Comparison of ENCODE assay signal across 32 cellular contexts in the genomic region with DNA sequence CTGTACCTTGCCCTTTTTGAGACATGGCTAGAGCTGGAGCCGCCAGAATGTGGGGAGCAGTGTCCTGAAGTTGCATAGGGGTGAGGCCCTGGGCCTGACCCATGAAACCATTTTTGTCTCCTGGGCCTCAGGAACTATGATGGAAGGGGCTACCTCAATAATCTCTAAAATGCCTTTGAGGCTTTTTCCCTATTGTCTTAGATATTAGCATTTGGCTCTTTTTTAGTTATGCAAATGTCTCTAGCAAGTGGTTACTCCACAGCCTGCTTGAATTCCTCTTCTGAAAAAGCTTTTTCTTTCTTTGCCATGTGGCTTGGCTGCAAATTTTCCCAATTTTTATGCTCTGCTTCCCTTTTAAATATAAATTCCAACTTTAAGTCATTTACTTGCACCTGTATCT.
"Had no signal": no experiment of that assay in that cellular context is flagged by ENCODE, and none has a peak within 500 bp of the region (broad histone marks: within the 10 kb centered on the region; RNA-seq: fewer than 3 reads in every experiment).

No MANE protein-coding gene starts in this region.

- H3K9me3 ChIP-seq: pancreas, prostate gland, thyroid gland, vagina had no signal

- H3K27ac Mint-ChIP-seq: activated CD4-positive, alpha-beta memory T cell treated with anti-CD3 and anti-CD28 coated beads for 36 hours; dendritic cell treated with granulocyte-macrophage colony-stimulating factor and Interleukin-4, amounts not matched to agents 40 ng/mL and 50 ng/mL, for 4 days; endodermal cell; stimulated activated effector memory CD8-positive, alpha-beta T cell treated with anti-CD3 and anti-CD28 coated beads, Interleukin-12 subunit alpha, Interleukin-12 subunit beta, amount 100 ng/mL, for 72 hours; stimulated activated naive CD8-positive, alpha-beta T cell treated with anti-CD3 and anti-CD28 coated beads, Interleukin-15, Interleukin-2, amounts not matched to agents 100 ng/mL and 50 ng/mL, for 24 hours had no signal

- H3K4me3 ChIP-seq: breast epithelium, pancreas, prostate gland, skin epidermis, thyroid gland, upper lobe of left lung, vagina had no signal

- H3K27me3 Mint-ChIP-seq: activated CD4-positive, alpha-beta memory T cell treated with anti-CD3 and anti-CD28 coated beads for 36 hours; dendritic cell treated with granulocyte-macrophage colony-stimulating factor and Interleukin-4, amounts not matched to agents 40 ng/mL and 50 ng/mL, for 4 days; naive thymus-derived CD8-positive, alpha-beta T cell; stimulated activated naive CD8-positive, alpha-beta T cell treated with anti-CD3 and anti-CD28 coated beads, Interleukin-15, Interleukin-2, amounts not matched to agents 100 ng/mL and 50 ng/mL, for 24 hours had no signal

- ATAC-seq: esophagus mucosa; naive thymus-derived CD8-positive, alpha-beta T cell; pancreas; sciatic nerve; stimulated activated effector memory CD8-positive, alpha-beta T cell treated with anti-CD3 and anti-CD28 coated beads, Interleukin-12 subunit alpha, Interleukin-12 subunit beta, amount 100 ng/mL, for 72 hours had no signal

- H3K4me3 Mint-ChIP-seq: activated CD4-positive, alpha-beta memory T cell treated with anti-CD3 and anti-CD28 coated beads for 36 hours; dendritic cell treated with granulocyte-macrophage colony-stimulating factor and Interleukin-4, amounts not matched to agents 40 ng/mL and 50 ng/mL, for 4 days; endodermal cell; naive thymus-derived CD8-positive, alpha-beta T cell; neural crest cell; stimulated activated effector memory CD8-positive, alpha-beta T cell treated with anti-CD3 and anti-CD28 coated beads, Interleukin-12 subunit alpha, Interleukin-12 subunit beta, amount 100 ng/mL, for 72 hours; stimulated activated naive CD8-positive, alpha-beta T cell treated with anti-CD3 and anti-CD28 coated beads, Interleukin-15, Interleukin-2, amounts not matched to agents 100 ng/mL and 50 ng/mL, for 24 hours had no signal

- DNase-seq: activated CD4-positive, alpha-beta memory T cell treated with anti-CD3 and anti-CD28 coated beads for 36 hours; activated CD4-positive, alpha-beta T cell treated with anti-CD3 and anti-CD28 coated beads for 48 hours; activated CD8-positive, alpha-beta memory T cell treated with anti-CD3 and anti-CD28 coated beads, Interleukin-2, amount 50 U/mL, for 4 hours; activated gamma-delta T cell; activated naive CD4-positive, alpha-beta T cell treated with anti-CD3 and anti-CD28 coated beads, Interleukin-2, amount 50 U/mL, for 16 hours; activated T-cell treated with anti-CD3 and anti-CD28 coated beads, Interleukin-2, amount 50 U/mL, for 1 hour; amniotic stem cell; central memory CD4-positive, alpha-beta T cell; endodermal cell; foreskin fibroblast; head of caudate nucleus; hippocampal formation; islet precursor cell; midbrain; naive thymus-derived CD8-positive, alpha-beta T cell; nucleus accumbens; pancreas; retina; stimulated activated CD4-positive, alpha-beta T cell treated with anti-CD3 and anti-CD28 coated beads, Interleukin-4, amount 100 ng/mL, for 24 hours; substantia nigra; thyroid gland; upper lobe of left lung had no signal
